Comparison of ENCODE assay signal across 16 cellular contexts in the genomic region with DNA sequence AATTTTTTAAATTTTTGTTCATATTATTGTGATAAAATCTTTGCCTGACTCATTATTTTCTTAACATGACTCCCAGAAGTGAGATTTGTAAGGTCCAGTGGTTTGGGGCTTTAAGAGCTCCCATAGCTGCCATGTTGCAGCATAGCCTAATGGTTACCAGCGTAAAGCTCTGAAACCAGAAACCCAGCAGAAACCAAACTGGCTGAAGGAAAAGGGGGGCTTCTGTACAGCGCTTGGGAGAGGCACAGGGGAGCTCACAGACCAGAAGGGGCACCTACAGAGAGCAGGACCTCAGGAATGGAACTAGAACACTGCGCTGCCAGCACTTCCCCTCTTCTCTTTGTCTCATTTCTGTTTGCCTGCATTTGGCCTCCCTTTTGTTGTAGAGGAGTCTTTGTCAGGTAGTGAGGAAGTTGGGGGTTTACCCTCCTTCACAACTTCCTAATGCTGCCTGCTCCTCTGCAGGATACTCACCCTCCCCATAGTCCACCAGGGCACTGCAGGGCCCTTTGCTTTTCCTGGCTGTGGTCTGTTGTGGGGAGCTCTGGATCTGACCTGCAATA. TPM values are rescaled to one million over a fixed set of nuclear protein-coding genes. Genes with fewer than 3 reads are reported as not detected.
A peak's percentile ranks its signal among the peaks of the same experiment; 100 is the strongest.
DNase-seq lines count a peak whose midpoint lies in the region; ATAC-seq, FAIRE-seq and TF ChIP-seq lines count a peak whose summit lies in the region.
"Had no signal": no experiment of that assay in that cellular context is flagged by ENCODE, and none has a peak within 500 bp of the region (broad histone marks: within the 10 kb centered on the region; RNA-seq: fewer than 3 reads in every experiment).

No MANE protein-coding gene starts in this region.

- H3K79me2 ChIP-seq in MM.1S (ENCODE audit: low read length), result peaks cover 24% of the 10 kb centered on the region
- H3K79me2 ChIP-seq in GM12878 (ENCODE audit: control insufficient read depth, insufficient read depth, low read length), result peaks cover 17% of the 10 kb centered on the region
- peaks cover 24% of the 10 kb centered on the region for H3K79me2 ChIP-seq in osteoblast (ENCODE audit: insufficient read depth, low read length)

- no peaks in the 10 kb centered on the region for H3K27me3 Mint-ChIP-seq in activated CD4-positive, alpha-beta T cell treated with anti-CD3 and anti-CD28 coated beads, Interleukin-2, amount 10 ng/mL, durations not matched to agents 24 days and 14 days
- H3K27me3 Mint-ChIP-seq: activated CD8-positive, alpha-beta memory T cell treated with anti-CD3 and anti-CD28 coated beads, Interleukin-2, amount 10 ng/mL, durations not matched to agents 7 days and 5 days had no signal

- SMC1A ChIA-PET in GM12878 (lab: Charles Lee; ENCODE audit: uncharacterized antibody, unreplicated experiment), result interaction anchor here (2.0 kb wide), 1 partner anchor 48 kb away, joined by 4 read pairs; no protein-coding TSS in a partner anchor

- H3K36me3 ChIP-seq in MM.1S (replicated peaks; ENCODE audit: insufficient read depth, low read length), result no peaks in the 10 kb centered on the region
- H3K36me3 ChIP-seq in GM12878 (ENCODE audit: control insufficient read depth in 2 of 2, insufficient read depth in 2 of 2, low read length in 1 of 2), result peaks cover 0 to 1% of the 10 kb centered on the region in 2 experiments; a peak in 1 of 4 replicates
- peaks cover 12% of the 10 kb centered on the region for H3K36me3 ChIP-seq in osteoblast (ENCODE audit: insufficient read depth, low read length)

- ATAC-seq in GM12878, result no peak
- ATAC-seq: activated CD8-positive, alpha-beta memory T cell treated with anti-CD3 and anti-CD28 coated beads, Interleukin-2, amount 10 ng/mL, durations not matched to agents 7 days and 5 days had no signal

- peaks cover 13% of the 10 kb centered on the region; the same call in 1 of the 2 replicates for H3F3A ChIP-seq in MM.1S (ENCODE audit: insufficient read depth, low read length)

- CTCF ChIA-PET in GM12878 (lab: Yijun Ruan, JAX), result no interaction called here

- TF ChIP-seq RAD21 in GM12878 (IDR thresholded peaks at IDR 0.05; ENCODE audit: insufficient read depth, low read depth, low read length), result no peak

- TF ChIP-seq EP300 in GM12878 (IDR thresholded peaks at IDR 0.05; ENCODE audit: borderline replicate concordance in 1 of 2, control insufficient read depth in 1 of 2, low read depth in 2 of 2, low read length in 2 of 2), result no peak

- H3K9me2 ChIP-seq in MM.1S (replicated peaks; ENCODE audit: insufficient read depth, low read length), result no peaks in the 10 kb centered on the region

- POLR2A ChIA-PET in GM12878 (lab: Charles Lee), result no interaction called here

- TF ChIP-seq CTCF in MM.1S (IDR thresholded peaks at IDR 0.05; ENCODE audit: low read length), result no peak
- TF ChIP-seq CTCF in GM12878 (IDR thresholded peaks at IDR 0.05 in 2 of 3, conservative IDR thresholded peaks at IDR 0.05 in 1 of 3; ENCODE audit: control insufficient read depth in 2 of 3, extremely low read depth in 1 of 3, insufficient read depth in 1 of 3, low read depth in 3 of 3, low read length in 3 of 3), result no peak
- no peak for TF ChIP-seq CTCF in osteoblast (IDR thresholded peaks at IDR 0.05; ENCODE audit: extremely low read depth, low read depth, low read length)

- DNase-seq in activated CD4-positive, alpha-beta T cell treated with anti-CD3 and anti-CD28 coated beads, Interleukin-2, amount 10 ng/mL, durations not matched to agents 24 days and 14 days, result no peak
- DNase-seq in activated CD4-positive, alpha-beta T cell treated with anti-CD3 and anti-CD28 coated beads for 4 hours, result no peak
- DNase-seq in MM.1S (no peak), GM12878 (ENCODE audit: low read depth, low spot score) (no peak), osteoblast (ENCODE audit: insufficient read length, low spot score, missing footprints) (no peak), NCI-H510A treated with DMSO at 0.1 percent for 48 hours (lab: John Stamatoyannopoulos, UW) (no peak), cerebellar cortex (ENCODE audit: low spot score) (no peak), iPS-NIHi11 (ENCODE audit: low spot score) (no peak)
- DNase-seq: activated CD8-positive, alpha-beta memory T cell treated with anti-CD3 and anti-CD28 coated beads, Interleukin-2, amount 10 ng/mL, durations not matched to agents 7 days and 5 days; anterior cingulate cortex; foreskin melanocyte; kidney glomerular epithelial cell; NCI-H2171; stimulated activated CD4-positive, alpha-beta T cell treated with anti-CD3 and anti-CD28 coated beads, Interleukin-12 subunit alpha, Interleukin-12 subunit beta, amount 100 ng/mL, for 4 hours had no signal

- peaks cover 9% of the 10 kb centered on the region for H3K36me3 Mint-ChIP-seq in activated CD4-positive, alpha-beta T cell treated with anti-CD3 and anti-CD28 coated beads, Interleukin-2, amount 10 ng/mL, durations not matched to agents 24 days and 14 days (ENCODE audit: low read depth)

- no peaks in the 10 kb centered on the region for H3K9me3 Mint-ChIP-seq in activated CD4-positive, alpha-beta T cell treated with anti-CD3 and anti-CD28 coated beads, Interleukin-2, amount 10 ng/mL, durations not matched to agents 24 days and 14 days

- H3K4me1 ChIP-seq in MM.1S (ENCODE audit: low read length) (peaks cover 15% of the 10 kb centered on the region), GM12878 (ENCODE audit: control insufficient read depth, insufficient read depth, low read length) (peaks cover 3% of the 10 kb centered on the region; the same call in 1 of the 2 replicates), osteoblast (ENCODE audit: insufficient read depth, low read length) (peaks cover 12% of the 10 kb centered on the region)

- H3K4me1 Mint-ChIP-seq in activated CD4-positive, alpha-beta T cell treated with anti-CD3 and anti-CD28 coated beads, Interleukin-2, amount 10 ng/mL, durations not matched to agents 24 days and 14 days, result peaks cover 20% of the 10 kb centered on the region

- H3K4me3 ChIP-seq in MM.1S (ENCODE audit: low read length), result no peak overlapping the region
- no peak overlapping the region for H3K4me3 ChIP-seq in GM12878
- no peak overlapping the region for H3K4me3 ChIP-seq in osteoblast (ENCODE audit: insufficient read depth, low read length)
- H3K4me3 ChIP-seq: vagina had no signal

- H3K27ac ChIP-seq in MM.1S (ENCODE audit: low read length), result no peak overlapping the region
- no peak overlapping the region for H3K27ac ChIP-seq in GM12878 (ENCODE audit: control insufficient read depth, insufficient read depth)
- peak overlapping the region; percentile 48 for H3K27ac ChIP-seq in osteoblast (ENCODE audit: low read depth, low read length)
- H3K27ac ChIP-seq: vagina had no signal

- H3K9me3 ChIP-seq in MM.1S (replicated peaks; ENCODE audit: insufficient read depth, low read length) (no peaks in the 10 kb centered on the region), GM12878 (replicated peaks; ENCODE audit: control insufficient read depth, insufficient read depth, low read length) (no peaks in the 10 kb centered on the region), osteoblast (ENCODE audit: low read depth, low read length) (no peaks in the 10 kb centered on the region)
- H3K9me3 ChIP-seq: vagina had no signal

- H3K4me2 ChIP-seq in MM.1S (ENCODE audit: low read depth, low read length) (no peak overlapping the region), GM12878 (ENCODE audit: control insufficient read depth, insufficient read depth) (no peak overlapping the region), osteoblast (ENCODE audit: insufficient read depth, low read length) (no peak overlapping the region)

- no peak for FAIRE-seq in GM12878 (lab: Jason Lieb, UNC)

- TF ChIP-seq POLR2A in GM12878 (IDR thresholded peaks at IDR 0.05; ENCODE audit: low read depth, low read length), result no peak

- intact Hi-C loops in activated CD4-positive, alpha-beta T cell treated with anti-CD3 and anti-CD28 coated beads, Interleukin-2, amount 10 ng/mL, durations not matched to agents 24 days and 14 days (cut with micrococcal nuclease), result no loop called here
- intact Hi-C loops in GM12878 (cut with micrococcal nuclease; ENCODE audit: unreplicated experiment), result no loop called here

- H3K27me3 ChIP-seq in MM.1S (replicated peaks; ENCODE audit: insufficient read depth, low read length), result no peaks in the 10 kb centered on the region
- H3K27me3 ChIP-seq in GM12878 (replicated peaks in 1 of 2; ENCODE audit: control insufficient read depth in 2 of 2, insufficient read depth in 2 of 2, low read length in 1 of 2), result no peaks in the 10 kb centered on the region
- no peaks in the 10 kb centered on the region for H3K27me3 ChIP-seq in osteoblast (ENCODE audit: insufficient read depth, low read length)
- H3K27me3 ChIP-seq: vagina had no signal

- H3K4me3 Mint-ChIP-seq in activated CD4-positive, alpha-beta T cell treated with anti-CD3 and anti-CD28 coated beads, Interleukin-2, amount 10 ng/mL, durations not matched to agents 24 days and 14 days, result peak overlapping the region; percentile 37
- H3K4me3 Mint-ChIP-seq: activated CD8-positive, alpha-beta memory T cell treated with anti-CD3 and anti-CD28 coated beads, Interleukin-2, amount 10 ng/mL, durations not matched to agents 7 days and 5 days had no signal

- 94% methylated on average over 3 of the region's 3 CpGs for WGBS in GM12878 (ENCODE audit: insufficient coverage, insufficient replicate concordance, low lambda C conversion rate, missing lambda C conversion rate)

- H3K9ac ChIP-seq in MM.1S (ENCODE audit: low read length), result no peak overlapping the region
- no peak overlapping the region for H3K9ac ChIP-seq in GM12878 (ENCODE audit: control insufficient read depth, insufficient read depth, low read length)

- peak overlapping the region; percentile 20; the same call in 1 of the 2 replicates for H2AFZ ChIP-seq in MM.1S (ENCODE audit: low read length)
- peak overlapping the region; percentile 35 for H2AFZ ChIP-seq in GM12878 (ENCODE audit: control insufficient read depth, low read depth, low read length)
- H2AFZ ChIP-seq in osteoblast (ENCODE audit: low read length), result peak overlapping the region; percentile 97

- H4K20me1 ChIP-seq in MM.1S (ENCODE audit: insufficient read depth, low read length) (no peaks in the 10 kb centered on the region), GM12878 (ENCODE audit: control insufficient read depth, insufficient read depth) (no peaks in the 10 kb centered on the region), osteoblast (ENCODE audit: insufficient read depth, low read length) (peaks cover 6% of the 10 kb centered on the region)

- RAD21 ChIA-PET in GM12878 (lab: Charles Lee; ENCODE audit: unreplicated experiment), result no interaction called here

- no TSS peak for BruUV-seq in GM12878 (replicated peaks; lab: Mats Ljungman, UMichigan)

- H3K27ac Mint-ChIP-seq in activated CD4-positive, alpha-beta T cell treated with anti-CD3 and anti-CD28 coated beads, Interleukin-2, amount 10 ng/mL, durations not matched to agents 24 days and 14 days, result peak overlapping the region; percentile 62
- H3K27ac Mint-ChIP-seq: activated CD8-positive, alpha-beta memory T cell treated with anti-CD3 and anti-CD28 coated beads, Interleukin-2, amount 10 ng/mL, durations not matched to agents 7 days and 5 days had no signal

- in situ Hi-C loops in GM12878 (cut with MboI), result no loop called here

RNA-seq across cellular contexts. Expression of a gene that starts 2.6 kb away (rescaled TPM):
- 144 and 150 TPM in 2 replicates for total RNA-seq in activated CD4-positive, alpha-beta T cell treated with anti-CD3 and anti-CD28 coated beads, Interleukin-2, amount 10 ng/mL, durations not matched to agents 24 days and 14 days
- 41.1 and 41.4 TPM in 2 replicates for total RNA-seq in GM12878 (2013; cell fraction: nucleolus; rRNA removed)
- total RNA-seq in GM12878 (2014; rRNA removed) (53.4 and 65.2 TPM in 2 replicates), GM12878 (2014; rRNA removed; fragmentation: Illumina TruSeq; extraction: Trizol) (31.0 and 33.6 TPM in 2 replicates), GM12878 (2021) (77.2 and 81.8 TPM in 2 replicates), osteoblast (25.9 and 29.0 TPM in 2 replicates)
- 22.2 TPM for polyA plus RNA-seq in GM12878 (2011; ENCODE audit: low read depth)
- polyA plus RNA-seq in GM12878 (2011; rRNA removed) (24.3 and 46.0 TPM in 2 replicates), GM12878 (2014; fragmentation: Illumina TruSeq; extraction: Trizol) (19.1 and 47.0 TPM in 2 replicates), GM12878 (2014; fragmentation: Nextera tagmentation; extraction: Ambion mirVana) (1 to 10 TPM; 1.7 to 5.9 TPM), GM12878 (2014; rRNA removed) (62.8 and 64.9 TPM in 2 replicates), GM12878 (2016; fragmentation: Nextera tagmentation; extraction: Ambion mirVana) (10 to 100 TPM; 74.9 to 76.3 TPM)
- 49.9 and 63.2 TPM in 2 replicates for polyA plus RNA-seq in GM12878 (2011; cell fraction: cytosol; rRNA removed)
- polyA plus RNA-seq in GM12878 (2011; cell fraction: nucleus; rRNA removed), result 101 and 106 TPM in 2 replicates
- 45.2 and 52.3 TPM in 2 replicates for polyA plus RNA-seq in GM12878 (2012)
- 29.4 and 39.5 TPM in 2 replicates for polyA minus RNA-seq in GM12878 (2011; rRNA and poly(A)+ RNA removed)
- polyA minus RNA-seq in GM12878 (2011; cell fraction: cytosol; rRNA and poly(A)+ RNA removed), result 8.3 and 15.2 TPM in 2 replicates
- polyA minus RNA-seq in GM12878 (2011; cell fraction: nucleus; rRNA and poly(A)+ RNA removed), result 20.2 and 31.1 TPM in 2 replicates

RNA-seq across cellular contexts. Expression of a gene that starts 14.4 kb away (rescaled TPM):
- not detected in 2 replicates for total RNA-seq in activated CD4-positive, alpha-beta T cell treated with anti-CD3 and anti-CD28 coated beads, Interleukin-2, amount 10 ng/mL, durations not matched to agents 24 days and 14 days
- total RNA-seq in GM12878 (2013; cell fraction: nucleolus; rRNA removed), result not detected in 2 replicates
- total RNA-seq in GM12878 (2014; rRNA removed) (not detected in 2 replicates), GM12878 (2014; rRNA removed; fragmentation: Illumina TruSeq; extraction: Trizol) (not detected in 2 replicates), GM12878 (2021) (not detected in 2 replicates), osteoblast (not detected in 2 replicates)
- not detected for polyA plus RNA-seq in GM12878 (2011; ENCODE audit: low read depth)
- polyA plus RNA-seq in GM12878 (2011; rRNA removed) (not detected in 2 replicates), GM12878 (2014; fragmentation: Illumina TruSeq; extraction: Trizol) (not detected in 2 replicates), GM12878 (2014; fragmentation: Nextera tagmentation; extraction: Ambion mirVana) (not detected), GM12878 (2014; rRNA removed) (not detected in 2 replicates), GM12878 (2016; fragmentation: Nextera tagmentation; extraction: Ambion mirVana) (not detected)
- not detected in 2 replicates for polyA plus RNA-seq in GM12878 (2011; cell fraction: cytosol; rRNA removed)
- polyA plus RNA-seq in GM12878 (2011; cell fraction: nucleus; rRNA removed), result not detected in 2 replicates
- not detected in 2 replicates for polyA plus RNA-seq in GM12878 (2012)
- not detected in 2 replicates for polyA minus RNA-seq in GM12878 (2011; rRNA and poly(A)+ RNA removed)
- polyA minus RNA-seq in GM12878 (2011; cell fraction: cytosol; rRNA and poly(A)+ RNA removed), result not detected in 2 replicates
- not detected in 2 replicates for polyA minus RNA-seq in GM12878 (2011; cell fraction: nucleus; rRNA and poly(A)+ RNA removed)
- total RNA-seq: activated CD8-positive, alpha-beta memory T cell treated with anti-CD3 and anti-CD28 coated beads, Interleukin-2, amount 10 ng/mL, durations not matched to agents 7 days and 5 days; dermis microvascular lymphatic vessel endothelial cell had no signal

RNA-seq across cellular contexts. Expression of a gene that starts 37.7 kb away (rescaled TPM):
- total RNA-seq in activated CD4-positive, alpha-beta T cell treated with anti-CD3 and anti-CD28 coated beads, Interleukin-2, amount 10 ng/mL, durations not matched to agents 24 days and 14 days, result not detected in 2 replicates
- total RNA-seq in GM12878 (2013; cell fraction: nucleolus; rRNA removed), result not detected in 2 replicates
- total RNA-seq in GM12878 (2014; rRNA removed) (0.06 TPM in 1 of 2 replicates, not detected in the other), GM12878 (2014; rRNA removed; fragmentation: Illumina TruSeq; extraction: Trizol) (not detected in 2 replicates), GM12878 (2021) (0.27 TPM in 1 of 2 replicates, not detected in the other), osteoblast (under 0.01 TPM in 1 of 2 replicates, not detected in the other)
- not detected for polyA plus RNA-seq in GM12878 (2011; ENCODE audit: low read depth)
- polyA plus RNA-seq in GM12878 (2011; rRNA removed) (not detected in 2 replicates), GM12878 (2014; fragmentation: Illumina TruSeq; extraction: Trizol) (not detected in 2 replicates), GM12878 (2014; fragmentation: Nextera tagmentation; extraction: Ambion mirVana) (not detected), GM12878 (2014; rRNA removed) (0.06 TPM in 1 of 2 replicates, not detected in the other), GM12878 (2016; fragmentation: Nextera tagmentation; extraction: Ambion mirVana) (not detected)
- 0.04 TPM in 1 of 2 replicates, not detected in the other for polyA plus RNA-seq in GM12878 (2011; cell fraction: cytosol; rRNA removed)
- polyA plus RNA-seq in GM12878 (2011; cell fraction: nucleus; rRNA removed), result 0.06 TPM in 1 of 2 replicates, not detected in the other
- polyA plus RNA-seq in GM12878 (2012), result 0.08 TPM in 1 of 2 replicates, not detected in the other
- polyA minus RNA-seq in GM12878 (2011; rRNA and poly(A)+ RNA removed), result not detected in 2 replicates
- not detected in 2 replicates for polyA minus RNA-seq in GM12878 (2011; cell fraction: cytosol; rRNA and poly(A)+ RNA removed)
- not detected in 2 replicates for polyA minus RNA-seq in GM12878 (2011; cell fraction: nucleus; rRNA and poly(A)+ RNA removed)
- total RNA-seq: activated CD8-positive, alpha-beta memory T cell treated with anti-CD3 and anti-CD28 coated beads, Interleukin-2, amount 10 ng/mL, durations not matched to agents 7 days and 5 days; dermis microvascular lymphatic vessel endothelial cell; vagina had no signal

RNA-seq across cellular contexts. Expression of a gene that starts 44.5 kb away (rescaled TPM):
- total RNA-seq in activated CD4-positive, alpha-beta T cell treated with anti-CD3 and anti-CD28 coated beads, Interleukin-2, amount 10 ng/mL, durations not matched to agents 24 days and 14 days, result 23.0 and 28.5 TPM in 2 replicates
- 302 and 309 TPM in 2 replicates for total RNA-seq in GM12878 (2013; cell fraction: nucleolus; rRNA removed)
- total RNA-seq in GM12878 (2014; rRNA removed) (12.0 TPM in 2 replicates), GM12878 (2014; rRNA removed; fragmentation: Illumina TruSeq; extraction: Trizol) (8.7 and 10.4 TPM in 2 replicates), GM12878 (2021) (27.6 and 31.8 TPM in 2 replicates), osteoblast (23.2 and 31.5 TPM in 2 replicates)
- polyA plus RNA-seq in GM12878 (2011; ENCODE audit: low read depth), result 9.4 TPM
- polyA plus RNA-seq in GM12878 (2011; rRNA removed) (21.0 and 33.5 TPM in 2 replicates), GM12878 (2014; fragmentation: Illumina TruSeq; extraction: Trizol) (19.6 and 20.1 TPM in 2 replicates), GM12878 (2014; fragmentation: Nextera tagmentation; extraction: Ambion mirVana) (1 to 10 TPM; 1.3 to 1.8 TPM), GM12878 (2014; rRNA removed) (17.2 and 20.2 TPM in 2 replicates), GM12878 (2016; fragmentation: Nextera tagmentation; extraction: Ambion mirVana) (10 to 100 TPM; 14.4 to 15.9 TPM)
- 18.1 and 18.5 TPM in 2 replicates for polyA plus RNA-seq in GM12878 (2011; cell fraction: cytosol; rRNA removed)
- polyA plus RNA-seq in GM12878 (2011; cell fraction: nucleus; rRNA removed), result 203 and 271 TPM in 2 replicates
- 18.2 and 27.5 TPM in 2 replicates for polyA plus RNA-seq in GM12878 (2012)
- 37.9 and 46.4 TPM in 2 replicates for polyA minus RNA-seq in GM12878 (2011; rRNA and poly(A)+ RNA removed)
- 7.7 and 11.4 TPM in 2 replicates for polyA minus RNA-seq in GM12878 (2011; cell fraction: cytosol; rRNA and poly(A)+ RNA removed)
- polyA minus RNA-seq in GM12878 (2011; cell fraction: nucleus; rRNA and poly(A)+ RNA removed), result 61.2 and 88.9 TPM in 2 replicates

Comparison
In these comparisons a context has a peak if more than half of its experiments do, and no peak if none do; other contexts are left out.
1. H2AFZ ChIP-seq: peak in every context shown above with its lines; median percentile 97 in osteoblast; 35 in GM12878; 20 in MM.1S.